16 cellular contexts compared by ENCODE assay signal in genomic region chr5:141494761-141495455, GRCh38. TPM values are rescaled to one million over a fixed set of nuclear protein-coding genes. Genes with fewer than 3 reads are reported as not detected.
DNase-seq lines count a peak whose midpoint lies in the region; ATAC-seq, FAIRE-seq and TF ChIP-seq lines count a peak whose summit lies in the region.
"Had no signal": no experiment of that assay in that cellular context is flagged by ENCODE, and none has a peak within 500 bp of the region (broad histone marks: within the 10 kb centered on the region; RNA-seq: fewer than 3 reads in every experiment).

No MANE protein-coding gene starts in this region.

- TF ChIP-seq RAD21 in K562 (CRISPR knock-in tag; conservative IDR thresholded peaks at IDR 0.05 in 1 of 2, IDR thresholded peaks at IDR 0.05 in 1 of 2) = no peak

- in situ Hi-C loops in K562 (cut with MboI) (no loop called here), gastrocnemius medialis (cut with MboI; ENCODE audit: low sequenced_read_pairs in 4 of 4) (no loop called here)

- peaks cover 0 to 15% of the 10 kb centered on the region in 2 experiments; a peak in 1 of 5 replicates for H3K4me1 ChIP-seq in K562 (replicated peaks in 1 of 2; ENCODE audit: control insufficient read depth in 2 of 2, insufficient read depth in 2 of 2, low read length in 2 of 2)
- peaks cover 37% of the 10 kb centered on the region for H3K4me1 ChIP-seq in skeletal muscle satellite cell (ENCODE audit: control insufficient read depth, insufficient read depth, low read length)
- peaks cover 5 to 21% of the 10 kb centered on the region in 2 donors for H3K4me1 ChIP-seq in gastrocnemius medialis

- POLR2A ChIA-PET in K562 (lab: Yijun Ruan, JAX) = interaction anchor here (1.5 to 1.6 kb wide), 2 partner anchors 13 to 20 kb away, joined by 3 to 4 read pairs; no protein-coding TSS in a partner anchor

- DNase-seq in H7 (peak; percentile 68), K562 (ENCODE audit: extremely low read depth in 1 of 4, low spot score in 3 of 4) (no peak), iPS-NIHi7 (ENCODE audit: extremely low spot score) (peak; percentile 42), NCI-H2107 (lab: John Stamatoyannopoulos, UW) (no peak), gastrocnemius medialis (no peak), medulla oblongata (ENCODE audit: extremely low spot score) (no peak), erythroblast (lab: John Stamatoyannopoulos, UW) (no peak)
- DNase-seq: activated naive CD8-positive, alpha-beta T cell treated with anti-CD3 and anti-CD28 coated beads, Interleukin-2, amount 10 ng/mL, durations not matched to agents 7 days and 5 days; effector memory CD4-positive, alpha-beta T cell; heart right ventricle; NCI-H1930; PC-9; stimulated activated CD8-positive, alpha-beta memory T cell treated with anti-CD3 and anti-CD28 coated beads, Interleukin-4, amount 100 ng/mL, for 48 hours had no signal

- H3K27me3 ChIP-seq in H7 (ENCODE audit: control insufficient read depth, insufficient read depth, low read length) = peaks cover 39% of the 10 kb centered on the region; the same call in 1 of the 2 replicates
- H3K27me3 ChIP-seq in K562 (ENCODE audit: control insufficient read depth in 2 of 2, insufficient read depth in 2 of 2, low read length in 2 of 2) = peaks cover 24 to 65% of the 10 kb centered on the region in 2 experiments
- no peaks in the 10 kb centered on the region for H3K27me3 ChIP-seq in skeletal muscle satellite cell (ENCODE audit: control insufficient read depth, insufficient read depth, low read length)
- H3K27me3 ChIP-seq in gastrocnemius medialis = no peaks in the 10 kb centered on the region

- H3K9me3 ChIP-seq in K562 (replicated peaks; ENCODE audit: control insufficient read depth, insufficient read depth, low read depth, low read length) (no peaks in the 10 kb centered on the region), skeletal muscle satellite cell (replicated peaks; ENCODE audit: low read length) (no peaks in the 10 kb centered on the region), gastrocnemius medialis (no peaks in the 10 kb centered on the region)
- H3K9me3 ChIP-seq: heart right ventricle had no signal

- H3K4me3 ChIP-seq in H7 (ENCODE audit: insufficient read depth, low read depth, low read length) (peak overlapping the region; percentile 33), K562 (no peak overlapping the region), skeletal muscle satellite cell (ENCODE audit: low read length) (no peak overlapping the region), gastrocnemius medialis (no peak overlapping the region)
- H3K4me3 ChIP-seq: heart right ventricle, PC-9 had no signal

- no peak for TF ChIP-seq EP300 in K562 (IDR thresholded peaks at IDR 0.05; ENCODE audit: low read length)

- no TSS peak for BruUV-seq in K562 (replicated peaks; lab: Mats Ljungman, UMichigan)

- TF ChIP-seq POLR2A in K562 (conservative IDR thresholded peaks at IDR 0.05) (no peak), gastrocnemius medialis (IDR thresholded peaks at IDR 0.05) (no peak), erythroblast (IDR thresholded peaks at IDR 0.05; ENCODE audit: low read length) (no peak)

- H3K9ac ChIP-seq in K562 (ENCODE audit: insufficient read depth in 1 of 2, low read depth in 2 of 2, low read length in 2 of 2) (no peak overlapping the region), skeletal muscle satellite cell (ENCODE audit: low read depth, low read length) (peak overlapping the region; percentile 59)
- H3K9ac ChIP-seq: KMS-11 had no signal

- TF ChIP-seq CTCF in K562 (IDR thresholded peaks at IDR 0.05 in 2 of 3, conservative IDR thresholded peaks at IDR 0.05 in 1 of 3; ENCODE audit: insufficient read depth in 2 of 3, low read depth in 1 of 3, low read length in 3 of 3) (no peak), gastrocnemius medialis (IDR thresholded peaks at IDR 0.05 in 4 of 5, conservative IDR thresholded peaks at IDR 0.05 in 1 of 5) (no peak)

- no peak for FAIRE-seq in K562 (lab: Jason Lieb, UNC)
- FAIRE-seq: H54 had no signal

- ATAC-seq in K562 (peak; percentile 48), gastrocnemius medialis (no peak)

- no peaks in the 10 kb centered on the region for H3K9me1 ChIP-seq in K562 (ENCODE audit: control insufficient read depth, insufficient read depth, low read length)

- H3K36me3 ChIP-seq in H7 (replicated peaks; ENCODE audit: control insufficient read depth, insufficient read depth, low read length) (no peaks in the 10 kb centered on the region), K562 (ENCODE audit: control insufficient read depth, insufficient read depth, low read length) (no peaks in the 10 kb centered on the region), skeletal muscle satellite cell (ENCODE audit: insufficient read depth, low read length) (peaks cover 32% of the 10 kb centered on the region), gastrocnemius medialis (no peaks in the 10 kb centered on the region)

- WGBS in K562 (ENCODE audit: insufficient coverage, low coverage, missing lambda C conversion rate) = 0% methylated on average over 21 of the region's 22 CpGs

- intact Hi-C loops in K562 (cut with micrococcal nuclease) = no loop called here
- intact Hi-C loops in gastrocnemius medialis (cut with DNase I; ENCODE audit: low total_unique reads) = no loop called here

- no peak overlapping the region for H3K4me2 ChIP-seq in K562 (ENCODE audit: insufficient read depth, low read length)
- peak overlapping the region; percentile 19 for H3K4me2 ChIP-seq in skeletal muscle satellite cell (ENCODE audit: low read length)
- H3K4me2 ChIP-seq: KMS-11, PC-9 had no signal

- H2AFZ ChIP-seq in K562 (ENCODE audit: low read depth, low read length) = no peak overlapping the region
- H2AFZ ChIP-seq: PC-9 had no signal

- 0 out of 2 replicates have a peak, but pooled peaks cover 5% of the 10 kb centered on the region for H4K20me1 ChIP-seq in K562 (replicated peaks; ENCODE audit: control insufficient read depth, insufficient read depth, low read length)

- CTCF ChIA-PET in K562 (lab: Yijun Ruan, JAX; ENCODE audit: low intra/inter-chr PET ratio) = no interaction called here

- H3K27ac ChIP-seq in K562 (ENCODE audit: extremely low read depth, low read depth, low read length) (no peak overlapping the region), gastrocnemius medialis (no peak overlapping the region)
- H3K27ac ChIP-seq: KMS-11, PC-9 had no signal

- H3K79me2 ChIP-seq in K562 (ENCODE audit: control insufficient read depth, insufficient read depth, low read length) = no peaks in the 10 kb centered on the region

RNA-seq across cellular contexts. Expression of gene PCDHGC5, which starts 6.0 kb away (rescaled TPM):
- total RNA-seq in H7 (2014; rRNA removed; shearing (Covaris generic)) = 0.44 and 1.8 TPM in 2 replicates
- total RNA-seq in K562 (2011; cell fraction: chromatin; rRNA removed; ENCODE audit: low replicate concordance) = 0.14 TPM in 1 of 2 replicates, not detected in the other
- 0.17 TPM in 1 of 2 replicates, not detected in the other for total RNA-seq in K562 (2011; cell fraction: nucleolus; rRNA removed)
- total RNA-seq in K562 (2011; cell fraction: nucleoplasm; rRNA removed) = not detected in 2 replicates
- total RNA-seq in K562 (2014; rRNA removed) (not detected in 2 replicates), K562 (2014; rRNA removed; fragmentation: Illumina TruSeq; extraction: Trizol) (not detected in 2 replicates), K562 (2015; rRNA removed; fragmentation: Illumina TruSeq; extraction: Trizol) (not detected in 2 replicates), K562 (2021) (not detected in 2 replicates), gastrocnemius medialis (1 to 10 TPM in 1 of 4 donors, under 1 TPM in 2, not detected in 1; 0.16 to 1.5 (median 0.36) TPM)
- polyA plus RNA-seq in K562 (2011; rRNA removed) (not detected in 2 replicates), K562 (2014; fragmentation: Illumina TruSeq; extraction: Trizol) (not detected in 2 replicates), K562 (2014; fragmentation: Nextera tagmentation; extraction: Ambion mirVana) (not detected), K562 (2014; rRNA removed) (not detected in 2 replicates)
- not detected in 2 replicates for polyA plus RNA-seq in K562 (2011; cell fraction: cytosol; rRNA removed)
- not detected in 2 replicates for polyA plus RNA-seq in K562 (2011; cell fraction: nucleus; rRNA removed)
- not detected in 2 replicates for polyA plus RNA-seq in K562 (2012)
- not detected in 2 replicates for polyA minus RNA-seq in K562 (2011; rRNA and poly(A)+ RNA removed)
- not detected in 2 replicates for polyA minus RNA-seq in K562 (2011; cell fraction: cytosol; rRNA and poly(A)+ RNA removed)
- not detected in 2 replicates for polyA minus RNA-seq in K562 (2011; cell fraction: nucleus; rRNA and poly(A)+ RNA removed)
- total RNA-seq in skeletal muscle satellite cell (2012; rRNA removed) = 2.0 and 3.3 TPM in 2 replicates
- total RNA-seq: activated naive CD8-positive, alpha-beta T cell treated with anti-CD3 and anti-CD28 coated beads, Interleukin-2, amount 10 ng/mL, durations not matched to agents 7 days and 5 days; PC-9 had no signal

RNA-seq across cellular contexts. Expression of gene PCDHGC4, which starts 10.1 kb away (rescaled TPM):
- 9.9 and 12.5 TPM in 2 replicates for total RNA-seq in H7 (2014; rRNA removed; shearing (Covaris generic))
- not detected in 2 replicates for total RNA-seq in K562 (2011; cell fraction: chromatin; rRNA removed; ENCODE audit: low replicate concordance)
- not detected in 2 replicates for total RNA-seq in K562 (2011; cell fraction: nucleolus; rRNA removed)
- not detected in 2 replicates for total RNA-seq in K562 (2011; cell fraction: nucleoplasm; rRNA removed)
- 0.05 TPM in 1 of 2 replicates, not detected in the other for total RNA-seq in K562 (2014; rRNA removed)
- not detected in 2 replicates for total RNA-seq in K562 (2014; rRNA removed; fragmentation: Illumina TruSeq; extraction: Trizol)
- total RNA-seq in K562 (2015; rRNA removed; fragmentation: Illumina TruSeq; extraction: Trizol) = not detected in 2 replicates
- total RNA-seq in K562 (2021) = not detected in 2 replicates
- not detected in 2 replicates for polyA plus RNA-seq in K562 (2011; rRNA removed)
- polyA plus RNA-seq in K562 (2011; cell fraction: cytosol; rRNA removed) = not detected in 2 replicates
- not detected in 2 replicates for polyA plus RNA-seq in K562 (2011; cell fraction: nucleus; rRNA removed)
- polyA plus RNA-seq in K562 (2012) = not detected in 2 replicates
- polyA plus RNA-seq in K562 (2014; fragmentation: Illumina TruSeq; extraction: Trizol) = not detected in 2 replicates
- polyA plus RNA-seq in K562 (2014; fragmentation: Nextera tagmentation; extraction: Ambion mirVana) = not detected
- not detected in 2 replicates for polyA plus RNA-seq in K562 (2014; rRNA removed)
- polyA minus RNA-seq in K562 (2011; rRNA and poly(A)+ RNA removed) = not detected in 2 replicates
- polyA minus RNA-seq in K562 (2011; cell fraction: cytosol; rRNA and poly(A)+ RNA removed) = not detected in 2 replicates
- not detected in 2 replicates for polyA minus RNA-seq in K562 (2011; cell fraction: nucleus; rRNA and poly(A)+ RNA removed)
- total RNA-seq in skeletal muscle satellite cell (2012; rRNA removed) = 1.1 and 1.3 TPM in 2 replicates
- 10 to 100 TPM in 1 of 4 donors, 1 to 10 TPM in 1, under 1 TPM in 1, not detected in 1; 0.31 to 20.4 (median 1.7) TPM for total RNA-seq in gastrocnemius medialis
- total RNA-seq: activated naive CD8-positive, alpha-beta T cell treated with anti-CD3 and anti-CD28 coated beads, Interleukin-2, amount 10 ng/mL, durations not matched to agents 7 days and 5 days; PC-9 had no signal

RNA-seq across cellular contexts. Expression of gene PCDHGC3, which starts 19.1 kb away (rescaled TPM):
- total RNA-seq in H7 (2014; rRNA removed; shearing (Covaris generic)) = 27.4 and 31.7 TPM in 2 replicates
- 0.12 TPM in 1 of 2 replicates, not detected in the other for total RNA-seq in K562 (2011; cell fraction: chromatin; rRNA removed; ENCODE audit: low replicate concordance)
- total RNA-seq in K562 (2011; cell fraction: nucleolus; rRNA removed) = not detected in 2 replicates
- not detected in 2 replicates for total RNA-seq in K562 (2011; cell fraction: nucleoplasm; rRNA removed)
- total RNA-seq in K562 (2014; rRNA removed) (not detected in 2 replicates), K562 (2014; rRNA removed; fragmentation: Illumina TruSeq; extraction: Trizol) (not detected in 2 replicates), K562 (2015; rRNA removed; fragmentation: Illumina TruSeq; extraction: Trizol) (not detected in 2 replicates), K562 (2021) (0.07 and 0.20 TPM in 2 replicates), gastrocnemius medialis (10 to 100 TPM; 11.8 to 14.5 (median 13.8) TPM)
- polyA plus RNA-seq in K562 (2011; rRNA removed) (not detected in 2 replicates), K562 (2014; fragmentation: Illumina TruSeq; extraction: Trizol) (not detected in 2 replicates), K562 (2014; fragmentation: Nextera tagmentation; extraction: Ambion mirVana) (not detected), K562 (2014; rRNA removed) (not detected in 2 replicates)
- not detected in 2 replicates for polyA plus RNA-seq in K562 (2011; cell fraction: cytosol; rRNA removed)
- not detected in 2 replicates for polyA plus RNA-seq in K562 (2011; cell fraction: nucleus; rRNA removed)
- not detected in 2 replicates for polyA plus RNA-seq in K562 (2012)
- polyA minus RNA-seq in K562 (2011; rRNA and poly(A)+ RNA removed) = not detected in 2 replicates
- polyA minus RNA-seq in K562 (2011; cell fraction: cytosol; rRNA and poly(A)+ RNA removed) = not detected in 2 replicates
- polyA minus RNA-seq in K562 (2011; cell fraction: nucleus; rRNA and poly(A)+ RNA removed) = not detected in 2 replicates
- total RNA-seq in skeletal muscle satellite cell (2012; rRNA removed) = 30.9 and 44.6 TPM in 2 replicates
- total RNA-seq: activated naive CD8-positive, alpha-beta T cell treated with anti-CD3 and anti-CD28 coated beads, Interleukin-2, amount 10 ng/mL, durations not matched to agents 7 days and 5 days had no signal

Comparison
In these comparisons a context has a peak if more than half of its experiments do, and no peak if none do; other contexts are left out.
1. DNase-seq: peak in H7 (single experiment) and iPS-NIHi7 (single experiment); none in K562 (0 of 4), NCI-H2107 (single experiment), gastrocnemius medialis (0 of 2), medulla oblongata (single experiment) and erythroblast (0 of 2).
2. RNA of gene PCDHGC3, which starts 19.1 kb away (total RNA-seq): 27.4 to 31.7 TPM in H7 and 11.8 to 14.5 TPM in gastrocnemius medialis; 0.07 to 0.20 TPM in K562; every median in the first group is over 10 times any median in the second.